In genomic region chr11:110297726-110298297, GRCh38 we compare ENCODE assay signal across 9 cellular contexts. TPM values are rescaled to one million over a fixed set of nuclear protein-coding genes. Genes with fewer than 3 reads are reported as not detected.
DNase-seq lines count a peak whose midpoint lies in the region; ATAC-seq and TF ChIP-seq lines count a peak whose summit lies in the region.
"Had no signal": no experiment of that assay in that cellular context is flagged by ENCODE, and none has a peak within 500 bp of the region (broad histone marks: within the 10 kb centered on the region; RNA-seq: fewer than 3 reads in every experiment).

No MANE protein-coding gene starts in this region.

- H3K27ac ChIP-seq in SK-N-MC (peak overlapping the region; percentile 98), osteoblast (ENCODE audit: low read depth, low read length) (peak overlapping the region; percentile 6)
- H3K27ac ChIP-seq: neutrophil had no signal

- no peak overlapping the region for H3K9ac ChIP-seq in SK-N-MC (ENCODE audit: insufficient read length)

- intact Hi-C loops in head of caudate nucleus (cut with DNase I) (loop anchor here (10.0 kb wide), 3 partner anchors 77 to 137 kb away; no protein-coding TSS in a partner anchor), left ventricle myocardium superior (cut with micrococcal nuclease) (loop anchor here (5.0 kb wide), 1 partner anchor 134 kb away; no protein-coding TSS in a partner anchor)

- no peaks in the 10 kb centered on the region for H3K9me3 Mint-ChIP-seq in HFFc6

- H3K4me3 ChIP-seq in SK-N-MC (no peak overlapping the region), osteoblast (ENCODE audit: insufficient read depth, low read length) (no peak overlapping the region)

- no peaks in the 10 kb centered on the region for H3K9me3 ChIP-seq in SK-N-MC (ENCODE audit: low read depth, low read length)
- no peaks in the 10 kb centered on the region for H3K9me3 ChIP-seq in osteoblast (ENCODE audit: low read depth, low read length)
- H3K9me3 ChIP-seq: neutrophil had no signal

- no peak for TF ChIP-seq CTCF in HFFc6 (IDR thresholded peaks at IDR 0.05)
- TF ChIP-seq CTCF in osteoblast (IDR thresholded peaks at IDR 0.05; ENCODE audit: extremely low read depth, low read depth, low read length), result no peak

- H3K4me1 ChIP-seq in osteoblast (ENCODE audit: insufficient read depth, low read length), result peaks cover 22% of the 10 kb centered on the region

- no peaks in the 10 kb centered on the region for H3K36me3 Mint-ChIP-seq in HFFc6 (ENCODE audit: low read depth)

- no peak for DNase-seq in HFFc6
- DNase-seq in SK-N-MC (ENCODE audit: low read depth, low spot score), result no peak
- no peak for DNase-seq in osteoblast (ENCODE audit: insufficient read length, low spot score, missing footprints)
- DNase-seq in head of caudate nucleus, result no peak
- no peak for DNase-seq in left ventricle myocardium superior
- no peak for DNase-seq in activated CD4-positive, alpha-beta T cell treated with anti-CD3 and anti-CD28 coated beads for 48 hours

- H3K4me3 Mint-ChIP-seq in HFFc6, result peak overlapping the region; percentile 87

- peak overlapping the region; percentile 81 for H3K4me2 ChIP-seq in osteoblast (ENCODE audit: insufficient read depth, low read length)

- H3K27me3 ChIP-seq in osteoblast (ENCODE audit: insufficient read depth, low read length), result no peaks in the 10 kb centered on the region

- peak; percentile 32 for ATAC-seq in esophagus mucosa
- ATAC-seq in left ventricle myocardium superior, result no peak
- no peak for ATAC-seq in GM19035 (IDR thresholded peaks at IDR 0.05; ENCODE audit: unreplicated experiment)

- peaks cover 42% of the 10 kb centered on the region for H3K4me1 Mint-ChIP-seq in HFFc6 (ENCODE audit: low read depth)

- H3K27me3 Mint-ChIP-seq in HFFc6 (ENCODE audit: insufficient read depth), result peaks cover 5% of the 10 kb centered on the region

- H2AFZ ChIP-seq in osteoblast (ENCODE audit: low read length), result no peak overlapping the region

- H4K20me1 ChIP-seq in osteoblast (ENCODE audit: insufficient read depth, low read length), result peaks cover 25% of the 10 kb centered on the region

- peaks cover 34% of the 10 kb centered on the region for H3K79me2 ChIP-seq in osteoblast (ENCODE audit: insufficient read depth, low read length)

- peak overlapping the region; percentile 88 for H3K27ac Mint-ChIP-seq in HFFc6

- no peaks in the 10 kb centered on the region; the same call in 1 of the 2 replicates for H3K36me3 ChIP-seq in SK-N-MC (ENCODE audit: insufficient read depth, low read length)
- peaks cover 3% of the 10 kb centered on the region for H3K36me3 ChIP-seq in osteoblast (ENCODE audit: insufficient read depth, low read length)
- H3K36me3 ChIP-seq: neutrophil had no signal

RNA-seq across cellular contexts. Expression of gene RDX, which starts 1.4 kb away (rescaled TPM):
- total RNA-seq in HFFc6 (2021; fragmentation: NEBNext Ultra II Directional; extraction: Animal tissue kit (Norgen Biotek cat#: 25700)), result 100 to 1,000 TPM; 105 to 131 (median 112) TPM
- 54.2 TPM for total RNA-seq in esophagus mucosa
- total RNA-seq in osteoblast, result 70.1 and 79.3 TPM in 2 replicates
- total RNA-seq in left ventricle myocardium superior, result 117 TPM
